ENCODE assay signal across 17 cellular contexts in the genomic region with DNA sequence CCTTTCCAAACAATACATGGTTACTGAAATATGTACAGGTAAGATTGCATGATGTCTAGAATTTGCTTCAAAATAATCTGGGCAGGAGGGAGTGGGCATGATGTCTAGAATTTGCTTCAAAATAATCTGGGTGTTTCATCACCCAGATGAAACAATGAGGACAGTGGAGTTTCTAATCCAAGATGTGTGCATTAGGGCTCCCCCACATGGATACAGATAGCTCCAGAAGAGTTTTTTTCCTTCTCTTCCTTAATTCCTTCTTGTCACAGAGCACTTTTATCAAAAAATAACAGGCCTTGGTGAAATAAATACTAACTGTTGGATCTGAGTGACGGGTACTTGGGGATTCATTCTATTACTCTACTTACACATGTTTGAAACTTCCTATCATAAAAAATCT. TPM values are rescaled to one million over a fixed set of nuclear protein-coding genes. Genes with fewer than 3 reads are reported as not detected.
A peak's percentile ranks its signal among the peaks of the same experiment; 100 is the strongest.
DNase-seq lines count a peak whose midpoint lies in the region; ATAC-seq and TF ChIP-seq lines count a peak whose summit lies in the region.
"Had no signal": no experiment of that assay in that cellular context is flagged by ENCODE, and none has a peak within 500 bp of the region (broad histone marks: within the 10 kb centered on the region; RNA-seq: fewer than 3 reads in every experiment).

No MANE protein-coding gene starts in this region.

- no peak overlapping the region for H3K27ac ChIP-seq in body of pancreas
- H3K27ac ChIP-seq: cardiac muscle cell had no signal

- H3K4me3 ChIP-seq in AG10803 (ENCODE audit: low read length), result no peak overlapping the region
- no peak overlapping the region for H3K4me3 ChIP-seq in body of pancreas
- H3K4me3 ChIP-seq: cardiac muscle cell, gastroesophageal sphincter had no signal

- peak; percentile 25 for TF ChIP-seq CTCF in AG10803 (conservative IDR thresholded peaks at IDR 0.05; ENCODE audit: low read length)
- TF ChIP-seq CTCF in chondrocyte (IDR thresholded peaks at IDR 0.05), result no peak
- TF ChIP-seq CTCF in natural killer cell (IDR thresholded peaks at IDR 0.05), result no peak
- no peak for TF ChIP-seq CTCF in body of pancreas (IDR thresholded peaks at IDR 0.05)

- H3K27me3 Mint-ChIP-seq in IgD-negative memory B cell (no peaks in the 10 kb centered on the region), chondrocyte (ENCODE audit: low read depth) (no peaks in the 10 kb centered on the region), natural killer cell (ENCODE audit: low read depth in 2 of 2) (no peaks in the 10 kb centered on the region)
- H3K27me3 Mint-ChIP-seq: activated CD4-positive, alpha-beta T cell treated with anti-CD3 and anti-CD28 coated beads for 36 hours; activated naive CD8-positive, alpha-beta T cell treated with anti-CD3 and anti-CD28 coated beads, Interleukin-2, amount 10 ng/mL, durations not matched to agents 7 days and 5 days; naive B cell had no signal

- H3K4me1 Mint-ChIP-seq in IgD-negative memory B cell (peaks cover 14 to 26% (median 17%) of the 10 kb centered on the region in 3 donors), chondrocyte (ENCODE audit: low read depth) (peaks cover 76% of the 10 kb centered on the region), natural killer cell (peaks cover 54 to 55% of the 10 kb centered on the region in 2 donors)

- H3K9me3 Mint-ChIP-seq in IgD-negative memory B cell (no peaks in the 10 kb centered on the region), chondrocyte (ENCODE audit: low read depth) (no peaks in the 10 kb centered on the region), natural killer cell (no peaks in the 10 kb centered on the region)
- H3K9me3 Mint-ChIP-seq: activated naive CD8-positive, alpha-beta T cell treated with anti-CD3 and anti-CD28 coated beads, Interleukin-2, amount 10 ng/mL, durations not matched to agents 7 days and 5 days; naive B cell had no signal

- ATAC-seq in natural killer cell (no peak), body of pancreas (no peak), GM21717 (IDR thresholded peaks at IDR 0.05; ENCODE audit: unreplicated experiment) (no peak)
- ATAC-seq: activated CD4-positive, alpha-beta T cell treated with anti-CD3 and anti-CD28 coated beads for 36 hours; gastroesophageal sphincter had no signal

- H3K27me3 ChIP-seq in body of pancreas, result no peaks in the 10 kb centered on the region
- H3K27me3 ChIP-seq: cardiac muscle cell, gastroesophageal sphincter had no signal

- intact Hi-C loops in natural killer cell (cut with micrococcal nuclease) (loop anchor here (10.0 kb wide), 1 partner anchor 299 kb away; the partner anchor contains the start of gene SLC36A1), body of pancreas (cut with DNase I) (loop anchor here (10.0 kb wide), 1 partner anchor 79 kb away; no protein-coding TSS in a partner anchor)

- no peak for TF ChIP-seq POLR2A in body of pancreas (IDR thresholded peaks at IDR 0.05)

- H3K27ac Mint-ChIP-seq in IgD-negative memory B cell (peak overlapping the region in 2 of 3 donors; percentile 18 to 42), chondrocyte (ENCODE audit: unreplicated experiment) (peak overlapping the region; percentile 33), natural killer cell (peak overlapping the region; percentile 95 to 96)
- H3K27ac Mint-ChIP-seq: activated CD4-positive, alpha-beta T cell treated with anti-CD3 and anti-CD28 coated beads for 36 hours; activated naive CD8-positive, alpha-beta T cell treated with anti-CD3 and anti-CD28 coated beads, Interleukin-2, amount 10 ng/mL, durations not matched to agents 7 days and 5 days had no signal

- no peaks in the 10 kb centered on the region for H3K36me3 Mint-ChIP-seq in IgD-negative memory B cell
- H3K36me3 Mint-ChIP-seq in chondrocyte (ENCODE audit: low read depth), result peaks cover 8% of the 10 kb centered on the region
- H3K36me3 Mint-ChIP-seq in natural killer cell, result peaks cover 8% of the 10 kb centered on the region

- DNase-seq in AG10803 (ENCODE audit: low read depth) (no peak), chondrocyte (ENCODE audit: low spot score) (no peak), natural killer cell (no peak), Kasumi-1 (lab: John Stamatoyannopoulos, UW) (no peak), body of pancreas (no peak), GM03348 (ENCODE audit: low spot score) (no peak)
- DNase-seq: activated CD4-positive, alpha-beta T cell treated with anti-CD3 and anti-CD28 coated beads for 36 hours; activated naive CD8-positive, alpha-beta T cell treated with anti-CD3 and anti-CD28 coated beads, Interleukin-2, amount 10 ng/mL, durations not matched to agents 7 days and 5 days; activated T-cell treated with anti-CD3 and anti-CD28 coated beads for 4 hours; naive B cell; NCI-H1417 treated with DMSO at 0.1 percent for 48 hours; SHP77 treated with DMSO at 0.1 percent for 48 hours; stimulated activated naive CD4-positive, alpha-beta T cell had no signal

- WGBS in body of pancreas, 2 donors, result 91 to 94% methylated on average over 1 of the region's 1 CpG

- H3K9me3 ChIP-seq in body of pancreas, result no peaks in the 10 kb centered on the region
- H3K9me3 ChIP-seq: gastroesophageal sphincter had no signal

- H3K4me1 ChIP-seq in body of pancreas, result peaks cover 8% of the 10 kb centered on the region

- no peak overlapping the region for H3K4me3 Mint-ChIP-seq in IgD-negative memory B cell
- no peak overlapping the region for H3K4me3 Mint-ChIP-seq in chondrocyte (ENCODE audit: unreplicated experiment)
- peak overlapping the region; percentile 62 for H3K4me3 Mint-ChIP-seq in natural killer cell
- H3K4me3 Mint-ChIP-seq: activated CD4-positive, alpha-beta T cell treated with anti-CD3 and anti-CD28 coated beads for 36 hours; activated naive CD8-positive, alpha-beta T cell treated with anti-CD3 and anti-CD28 coated beads, Interleukin-2, amount 10 ng/mL, durations not matched to agents 7 days and 5 days; naive B cell had no signal

- H3K36me3 ChIP-seq in body of pancreas (replicated peaks in 1 of 2; ENCODE audit: insufficient read depth in 1 of 2, low read depth in 2 of 2), result peaks cover 0 to 3% of the 10 kb centered on the region in 2 donors

RNA-seq across cellular contexts. Expression of gene ATOX1, which starts 14.9 kb away (rescaled TPM):
- 76.2 TPM for polyA plus RNA-seq in IgD-negative memory B cell
- total RNA-seq in chondrocyte, result 104 to 129 TPM (median 128 TPM) in 3 replicates
- 10 to 100 TPM; 41.5 to 46.4 (median 46.2) TPM for total RNA-seq in natural killer cell
- 10 to 100 TPM in 1 of 2 donors, 1 to 10 TPM in 1; 6.3 to 39.7 TPM for total RNA-seq in body of pancreas

RNA-seq across cellular contexts. Expression of gene G3BP1, which starts 28.2 kb away (rescaled TPM):
- 116 TPM for polyA plus RNA-seq in IgD-negative memory B cell
- total RNA-seq in chondrocyte (174 to 202 TPM (median 181 TPM) in 3 replicates), natural killer cell (100 to 1,000 TPM in 2 of 3 donors, 10 to 100 TPM in 1; 94.9 to 127 (median 121) TPM), body of pancreas (10 to 100 TPM; 34.6 to 64.3 TPM)

RNA-seq across cellular contexts. Expression of gene SPARC, which starts 56.8 kb away (rescaled TPM):
- polyA plus RNA-seq in IgD-negative memory B cell, result 16.1 TPM
- total RNA-seq in chondrocyte (19,093 to 24,474 TPM (median 24,306 TPM) in 3 replicates), natural killer cell (10 to 100 TPM in 2 of 3 donors, 1 to 10 TPM in 1; 3.2 to 48.5 (median 23.4) TPM), body of pancreas (100 to 1,000 TPM in 1 of 2 donors, 10 to 100 TPM in 1; 76.0 to 168 TPM)

Comparison
In these comparisons a context has a peak if more than half of its experiments do, and no peak if none do; other contexts are left out.
1. H3K27ac Mint-ChIP-seq: peak in every context shown above with its lines; median percentile 96 in natural killer cell; 33 in chondrocyte; 30 in IgD-negative memory B cell.
2. RNA of gene SPARC, which starts 56.8 kb away (total RNA-seq): 19,093 to 24,474 TPM in chondrocyte; 76.0 to 168 TPM in body of pancreas and 3.2 to 48.5 TPM in natural killer cell; every median in the first group is over 100 times any median in the second.